ENCODE assay signal across 11 cellular contexts in the genomic region with DNA sequence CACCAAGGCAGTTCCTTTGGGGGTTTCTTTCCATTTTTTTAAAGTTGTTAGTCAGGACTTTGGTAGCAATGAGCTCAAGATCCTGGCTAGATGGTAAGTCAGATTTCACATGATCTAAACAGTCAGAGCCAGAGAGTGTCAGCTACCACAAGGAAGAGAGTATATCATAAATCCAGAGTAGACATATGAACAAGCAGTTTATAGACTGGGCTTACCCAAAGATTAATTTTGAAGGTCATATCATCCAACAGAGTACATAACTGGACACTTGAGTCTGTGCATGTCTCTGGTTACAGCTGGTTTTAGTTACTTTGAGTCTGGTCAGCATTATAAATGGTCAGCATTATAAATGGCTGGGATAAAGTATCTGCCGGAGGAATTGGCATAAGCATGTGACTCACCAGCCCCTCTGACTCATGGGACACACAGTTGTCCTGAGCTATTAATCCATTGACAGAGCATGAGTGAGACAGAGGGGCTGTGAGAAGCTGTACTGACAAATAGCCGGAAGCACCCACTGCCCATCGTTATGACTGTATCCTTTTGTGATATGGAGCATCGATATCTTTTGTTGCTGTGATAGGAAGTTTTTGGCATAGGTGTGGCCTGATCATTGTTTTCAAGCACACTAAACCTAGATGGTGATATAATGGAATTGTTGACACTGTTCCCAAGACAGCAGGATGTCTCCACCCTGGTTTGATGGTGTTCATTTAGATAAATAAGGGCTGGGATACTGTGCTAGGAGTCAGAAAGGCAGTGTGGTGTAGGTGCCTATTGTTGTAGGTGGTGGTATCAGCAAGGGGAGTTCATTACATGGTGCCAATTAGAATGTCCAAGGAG. TPM values are rescaled to one million over a fixed set of nuclear protein-coding genes. Genes with fewer than 3 reads are reported as not detected.
A peak's percentile ranks its signal among the peaks of the same experiment; 100 is the strongest.
DNase-seq lines count a peak whose midpoint lies in the region; ATAC-seq, FAIRE-seq and TF ChIP-seq lines count a peak whose summit lies in the region.
"Had no signal": no experiment of that assay in that cellular context is flagged by ENCODE, and none has a peak within 500 bp of the region (broad histone marks: within the 10 kb centered on the region; RNA-seq: fewer than 3 reads in every experiment).

No MANE protein-coding gene starts in this region.

- no peak overlapping the region for H3K9ac ChIP-seq in HepG2 (ENCODE audit: insufficient read depth, low read depth, low read length)

- H3K27me3 ChIP-seq in HepG2 (ENCODE audit: control insufficient read depth in 1 of 2, insufficient read depth in 2 of 2, low read length in 2 of 2) (no peaks in the 10 kb centered on the region), right lobe of liver (no peaks in the 10 kb centered on the region), brain microvascular endothelial cell (replicated peaks) (no peaks in the 10 kb centered on the region)

- TF ChIP-seq POLR2A in HepG2 (IDR thresholded peaks at IDR 0.05; ENCODE audit: insufficient read depth in 1 of 2, low read depth in 2 of 2, low read length in 2 of 2) (no peak), right lobe of liver (IDR thresholded peaks at IDR 0.05) (no peak)

- intact Hi-C loops in HepG2 (cut with micrococcal nuclease; ENCODE audit: unreplicated experiment) = no loop called here
- intact Hi-C loops in right lobe of liver (cut with DNase I) = no loop called here
- intact Hi-C loops in activated CD4-positive, alpha-beta T cell treated with anti-CD3 and anti-CD28 coated beads, Interleukin-2, amount 10 ng/mL, durations not matched to agents 24 days and 14 days (cut with micrococcal nuclease) = no loop called here
- intact Hi-C loops in CD14-positive monocyte (cut with micrococcal nuclease) = no loop called here

- no peaks in the 10 kb centered on the region for H3K79me2 ChIP-seq in HepG2 (ENCODE audit: insufficient read depth, low read length)

- POLR2A ChIA-PET in HepG2 (lab: Yijun Ruan, JAX) = interaction anchor here (4.2 kb wide), 1 partner anchor 19 kb away, joined by 22 read pairs; the partner anchor contains the start of gene PPP1R3C

- no peaks in the 10 kb centered on the region for H3K36me3 Mint-ChIP-seq in activated CD4-positive, alpha-beta T cell treated with anti-CD3 and anti-CD28 coated beads, Interleukin-2, amount 10 ng/mL, durations not matched to agents 24 days and 14 days (ENCODE audit: low read depth)
- H3K36me3 Mint-ChIP-seq in CD14-positive monocyte = no peaks in the 10 kb centered on the region

- H3K4me1 Mint-ChIP-seq in activated CD4-positive, alpha-beta T cell treated with anti-CD3 and anti-CD28 coated beads, Interleukin-2, amount 10 ng/mL, durations not matched to agents 24 days and 14 days = no peaks in the 10 kb centered on the region
- H3K4me1 Mint-ChIP-seq in CD14-positive monocyte = no peaks in the 10 kb centered on the region

- no peaks in the 10 kb centered on the region for H3K9me3 ChIP-seq in HepG2 (ENCODE audit: low read length)
- no peaks in the 10 kb centered on the region for H3K9me3 ChIP-seq in right lobe of liver

- FAIRE-seq in HepG2 (lab: Jason Lieb, UNC) = no peak

- no peak overlapping the region for H3K4me3 Mint-ChIP-seq in activated CD4-positive, alpha-beta T cell treated with anti-CD3 and anti-CD28 coated beads, Interleukin-2, amount 10 ng/mL, durations not matched to agents 24 days and 14 days
- H3K4me3 Mint-ChIP-seq in CD14-positive monocyte = no peak overlapping the region

- H3K27ac Mint-ChIP-seq in activated CD4-positive, alpha-beta T cell treated with anti-CD3 and anti-CD28 coated beads, Interleukin-2, amount 10 ng/mL, durations not matched to agents 24 days and 14 days = no peak overlapping the region
- H3K27ac Mint-ChIP-seq in CD14-positive monocyte = no peak overlapping the region

- CTCF ChIA-PET in HepG2 (lab: Yijun Ruan, JAX; ENCODE audit: low intra/inter-chr PET ratio, low total read pairs) = no interaction called here

- TF ChIP-seq EP300 in HepG2 (IDR thresholded peaks at IDR 0.05; ENCODE audit: low read depth in 2 of 2, low read length in 2 of 2) (no peak), HepG2 (CRISPR knock-in tag; IDR thresholded peaks at IDR 0.05; ENCODE audit: borderline replicate concordance) (no peak)

- no TSS peak for BruUV-seq in HepG2 (replicated peaks; lab: Mats Ljungman, UMichigan)

- H3K36me3 ChIP-seq in HepG2 (replicated peaks in 1 of 2; ENCODE audit: control insufficient read depth in 1 of 2, insufficient read depth in 2 of 2, low read length in 2 of 2) (no peaks in the 10 kb centered on the region), right lobe of liver (no peaks in the 10 kb centered on the region), brain microvascular endothelial cell (replicated peaks) (no peaks in the 10 kb centered on the region)

- H3K27ac ChIP-seq in HepG2 (ENCODE audit: extremely low read length, insufficient read depth, low read length) (no peak overlapping the region), right lobe of liver (no peak overlapping the region), brain microvascular endothelial cell (peak overlapping the region; percentile 98)
- H3K27ac ChIP-seq: C4-2B had no signal

- H3K4me1 ChIP-seq in HepG2 (ENCODE audit: insufficient read depth, low read length) (peaks cover 9% of the 10 kb centered on the region), right lobe of liver (peaks cover 0 to 3% (median 0%) of the 10 kb centered on the region in 4 donors)

- peaks cover 13% of the 10 kb centered on the region for H3K27me3 Mint-ChIP-seq in activated CD4-positive, alpha-beta T cell treated with anti-CD3 and anti-CD28 coated beads, Interleukin-2, amount 10 ng/mL, durations not matched to agents 24 days and 14 days
- H3K27me3 Mint-ChIP-seq in CD14-positive monocyte (ENCODE audit: low read depth in 3 of 3) = peaks cover 1 to 3% (median 2%) of the 10 kb centered on the region in 3 donors

- no peaks in the 10 kb centered on the region for H4K20me1 ChIP-seq in HepG2 (ENCODE audit: insufficient read depth, low read length)

- TF ChIP-seq CTCF in HepG2 (CRISPR knock-in tag; IDR thresholded peaks at IDR 0.05) = no peak
- TF ChIP-seq CTCF in right lobe of liver (IDR thresholded peaks at IDR 0.05) = no peak
- no peak for TF ChIP-seq CTCF in brain microvascular endothelial cell (IDR thresholded peaks at IDR 0.05; ENCODE audit: low read depth, low read length, missing control alignments)
- no peak for TF ChIP-seq CTCF in CD14-positive monocyte (IDR thresholded peaks at IDR 0.05)

- in situ Hi-C loops in HepG2 (cut with HindIII; ENCODE audit: extremely low pct_ligation_motif_present, low pct_unique_long_range_greater_than_20kb) (no loop called here), brain microvascular endothelial cell (cut with HindIII; ENCODE audit: low pct_ligation_motif_present, low sequenced_read_pairs) (no loop called here)

- DNase-seq in HepG2 (ENCODE audit: low spot score) (no peak), right lobe of liver (no peak), brain microvascular endothelial cell (peak; percentile 98), lung microvascular endothelial cell (ENCODE audit: low read depth in 2 of 2) (peak; percentile 46 to 95), GF-D8 (lab: John Stamatoyannopoulos, UW) (no peak), CD14-positive monocyte (ENCODE audit: low spot score) (no peak)
- no peak for DNase-seq in activated CD4-positive, alpha-beta T cell treated with anti-CD3 and anti-CD28 coated beads, Interleukin-2, amount 10 ng/mL, durations not matched to agents 24 days and 14 days
- DNase-seq: activated CD8-positive, alpha-beta memory T cell treated with anti-CD3 and anti-CD28 coated beads, Interleukin-2, amount 50 U/mL, for 48 hours; stimulated activated CD4-positive, alpha-beta T cell treated with anti-CD3 and anti-CD28 coated beads, Interleukin-4, amount 100 ng/mL, for 4 hours had no signal

- H3K4me2 ChIP-seq in HepG2 (ENCODE audit: low read depth, low read length) = no peak overlapping the region

- H3K4me3 ChIP-seq in HepG2 (replicated peaks in 1 of 3; ENCODE audit: insufficient read depth in 1 of 3, low read depth in 2 of 3, low read length in 3 of 3) = no peak overlapping the region
- H3K4me3 ChIP-seq in right lobe of liver = no peak overlapping the region
- no peak overlapping the region for H3K4me3 ChIP-seq in brain microvascular endothelial cell (ENCODE audit: low read depth, low read length)

- H2AFZ ChIP-seq in HepG2 (ENCODE audit: low read length) = no peak overlapping the region

- ATAC-seq in HepG2 (peak; percentile 34; the same call in 2 of the 3 replicates), right lobe of liver (no peak), GM21515 (IDR thresholded peaks at IDR 0.05; ENCODE audit: unreplicated experiment) (no peak)

- WGBS in HepG2 (ENCODE audit: low lambda C conversion rate) = 33% methylated on average over 4 of the region's 4 CpGs
- 69% methylated on average over 3 of the region's 4 CpGs for WGBS in right lobe of liver (ENCODE audit: insufficient coverage, low coverage, low lambda C conversion rate, missing lambda C conversion rate)

- no peak for TF ChIP-seq RAD21 in HepG2 (CRISPR knock-in tag; IDR thresholded peaks at IDR 0.05)

- H3K9me3 Mint-ChIP-seq in activated CD4-positive, alpha-beta T cell treated with anti-CD3 and anti-CD28 coated beads, Interleukin-2, amount 10 ng/mL, durations not matched to agents 24 days and 14 days = no peaks in the 10 kb centered on the region
- H3K9me3 Mint-ChIP-seq in CD14-positive monocyte = no peaks in the 10 kb centered on the region

RNA-seq across cellular contexts. Expression of gene PPP1R3C, which starts 19.2 kb away (rescaled TPM):
- 14.8 and 18.7 TPM in 2 replicates for total RNA-seq in HepG2 (2016; rRNA removed; fragmentation: Illumina TruSeq; extraction: Trizol)
- 2.8 and 3.5 TPM in 2 replicates for total RNA-seq in HepG2 (2016; cell fraction: cytosol; rRNA removed; fragmentation: Illumina TruSeq; extraction: Trizol; ENCODE audit: low read depth)
- 13.6 and 18.6 TPM in 2 replicates for total RNA-seq in HepG2 (2016; cell fraction: insoluble cytoplasmic fraction; rRNA removed; fragmentation: Illumina TruSeq; extraction: Trizol)
- total RNA-seq in HepG2 (2016; cell fraction: membrane; rRNA removed; fragmentation: Illumina TruSeq; extraction: Trizol) = 8.0 and 9.5 TPM in 2 replicates
- total RNA-seq in HepG2 (2016; cell fraction: nucleus; rRNA removed; fragmentation: Illumina TruSeq; extraction: Trizol) = 7.0 and 7.1 TPM in 2 replicates
- 11.4 and 13.3 TPM in 2 replicates for polyA plus RNA-seq in HepG2 (2011; rRNA removed)
- 6.3 and 10.7 TPM in 2 replicates for polyA plus RNA-seq in HepG2 (2011; cell fraction: cytosol; rRNA removed)
- 5.5 and 7.0 TPM in 2 replicates for polyA plus RNA-seq in HepG2 (2011; cell fraction: nucleus; rRNA removed)
- 13.0 and 17.4 TPM in 2 replicates for polyA plus RNA-seq in HepG2 (2012)
- 0.78 and 0.98 TPM in 2 replicates for polyA plus RNA-seq in HepG2 (2016; cell fraction: cytosol; fragmentation: Illumina TruSeq; extraction: Trizol; ENCODE audit: low read depth)
- 13.2 and 13.9 TPM in 2 replicates for polyA plus RNA-seq in HepG2 (2016; cell fraction: insoluble cytoplasmic fraction; fragmentation: Illumina TruSeq; extraction: Trizol; ENCODE audit: low read depth)
- 2.4 and 2.7 TPM in 2 replicates for polyA plus RNA-seq in HepG2 (2016; cell fraction: membrane; fragmentation: Illumina TruSeq; extraction: Trizol; ENCODE audit: low read depth)
- 6.2 and 6.4 TPM in 2 replicates for polyA plus RNA-seq in HepG2 (2016; cell fraction: nucleus; fragmentation: Illumina TruSeq; extraction: Trizol; ENCODE audit: insufficient read depth, low read depth)
- 13.9 and 20.0 TPM in 2 replicates for polyA minus RNA-seq in HepG2 (2011; rRNA and poly(A)+ RNA removed; ENCODE audit: low replicate concordance)
- polyA minus RNA-seq in HepG2 (2011; cell fraction: cytosol; rRNA and poly(A)+ RNA removed) = 16.0 and 20.2 TPM in 2 replicates
- polyA minus RNA-seq in HepG2 (2011; cell fraction: nucleus; rRNA and poly(A)+ RNA removed) = 21.6 and 26.9 TPM in 2 replicates
- total RNA-seq in right lobe of liver = 100 to 1,000 TPM in 2 of 6 experiments, 10 to 100 TPM in 4; 24.7 to 158 (median 51.3) TPM
- 0.20 and 0.44 TPM in 2 replicates for total RNA-seq in lung microvascular endothelial cell
- total RNA-seq in activated CD4-positive, alpha-beta T cell treated with anti-CD3 and anti-CD28 coated beads, Interleukin-2, amount 10 ng/mL, durations not matched to agents 24 days and 14 days = 0.14 and 0.21 TPM in 2 replicates
- polyA plus RNA-seq in CD14-positive monocyte = not detected

Comparison
In these comparisons a context has a peak if more than half of its experiments do, and no peak if none do; other contexts are left out.
1. DNase-seq: peak in brain microvascular endothelial cell (single experiment) and lung microvascular endothelial cell (2 of 2); none in HepG2 (single experiment), right lobe of liver (0 of 3), GF-D8 (single experiment), activated CD4-positive, alpha-beta T cell treated with anti-CD3 and anti-CD28 coated beads, Interleukin-2, amount 10 ng/mL, durations not matched to agents 24 days and 14 days (single experiment) and CD14-positive monocyte (single experiment).